ENCODE assay signal across 5 cellular contexts in the genomic region with DNA sequence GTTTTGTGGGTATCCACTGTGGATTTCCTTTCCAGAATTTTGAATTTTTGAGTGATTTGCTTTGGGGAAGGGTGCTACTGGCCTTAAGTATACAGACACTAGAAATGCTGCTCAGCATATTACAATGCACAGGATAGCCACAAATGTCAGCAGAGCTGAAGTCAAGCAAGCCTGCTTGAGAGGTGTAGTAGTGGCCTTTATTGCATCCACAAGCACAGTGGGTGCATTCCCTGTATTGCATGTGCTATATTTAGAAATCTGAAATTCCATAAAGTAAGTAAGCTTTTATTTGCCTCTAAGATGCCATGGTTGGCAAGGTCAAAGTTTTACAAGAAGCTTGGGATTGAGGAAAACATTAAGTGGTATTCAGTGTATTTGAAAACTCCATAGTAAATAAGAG.
"Had no signal": no experiment of that assay in that cellular context is flagged by ENCODE, and none has a peak within 500 bp of the region (broad histone marks: within the 10 kb centered on the region; RNA-seq: fewer than 3 reads in every experiment).

No MANE protein-coding gene starts in this region.

- H3K4me3 ChIP-seq: K562 had no signal

- DNase-seq: IMR-90, KBM-7, KG1 had no signal

- ATAC-seq: HepG2, K562 had no signal
